In the genomic region with DNA sequence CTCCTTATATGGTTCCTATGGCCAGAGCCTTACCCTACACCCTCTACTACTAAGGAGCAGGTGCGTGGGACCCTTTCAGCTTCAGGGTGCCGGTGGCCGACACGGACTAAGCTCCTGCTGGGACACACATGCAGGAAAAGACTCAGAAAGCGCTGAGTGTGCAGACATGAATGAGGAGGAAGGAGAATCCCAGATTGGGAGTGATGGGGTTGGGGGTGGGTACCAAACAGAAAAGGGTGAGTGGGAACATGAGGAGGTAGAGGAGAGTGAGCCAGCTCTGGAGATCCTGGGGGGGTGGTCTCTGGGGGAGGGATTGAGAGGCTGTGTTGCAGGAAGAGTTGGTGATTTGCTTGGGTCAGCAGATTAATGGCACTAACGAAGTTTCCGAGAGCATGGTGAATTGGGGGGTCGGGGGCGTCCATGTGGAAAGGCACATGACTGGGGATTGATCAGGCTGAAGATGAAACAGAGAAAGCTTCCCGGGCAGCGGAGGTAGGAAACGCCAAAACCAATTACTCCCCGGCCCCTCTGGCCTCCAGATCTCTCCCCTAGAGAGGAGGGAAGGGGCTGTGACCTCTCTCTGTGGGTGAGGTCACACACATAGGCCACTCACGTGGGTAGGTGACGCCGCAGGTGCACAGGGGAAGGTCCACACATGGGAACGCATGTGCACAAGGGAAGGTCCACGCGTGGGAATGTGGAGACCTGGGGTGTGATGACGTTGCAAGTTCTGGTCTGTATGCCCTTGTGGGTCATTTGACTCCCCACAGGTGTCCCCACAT, we compare ENCODE assay signal across 33 cellular contexts.
"Had no signal": no experiment of that assay in that cellular context is flagged by ENCODE, and none has a peak within 500 bp of the region (broad histone marks: within the 10 kb centered on the region; RNA-seq: fewer than 3 reads in every experiment).

No MANE protein-coding gene starts in this region.

- H3K4me1 Mint-ChIP-seq: activated B cell treated with CpG ODN at 0.5 μM for 24 hours had no signal

- H3K4me2 ChIP-seq: PC-9 had no signal

- FAIRE-seq: RCC 7860 had no signal

- H3K9me3 Mint-ChIP-seq: activated B cell treated with CpG ODN at 0.5 μM for 24 hours; activated CD4-positive, alpha-beta memory T cell treated with anti-CD3 and anti-CD28 coated beads for 36 hours; activated naive CD4-positive, alpha-beta T cell treated with anti-CD3 and anti-CD28 coated beads for 36 hours; activated naive CD4-positive, alpha-beta T cell treated with anti-CD3 and anti-CD28 coated beads, Interleukin-2, amount 50 U/mL, for 72 hours; activated T-cell treated with anti-CD3 and anti-CD28 coated beads, Interleukin-2, amount 50 U/mL, for 4 hours; activated T-helper 1 cell treated with anti-CD3 and anti-CD28 coated beads, Interleukin-12 subunit alpha, Interleukin-12 subunit beta, Interleukin-2, Interleukin-4 antibody, amounts not matched to agents 30 ng/mL and 10 ng/mL and 1 ng/mL, durations not matched to agents 14 hours and 24 hours and 36 hours; brain had no signal

- H3K36me3 Mint-ChIP-seq: activated CD4-positive, alpha-beta memory T cell treated with anti-CD3 and anti-CD28 coated beads for 36 hours; activated naive CD4-positive, alpha-beta T cell treated with anti-CD3 and anti-CD28 coated beads, Interleukin-2, amount 50 U/mL, for 72 hours; brain had no signal

- H3K4me3 Mint-ChIP-seq: activated B cell treated with CpG ODN at 0.5 μM for 24 hours; activated CD4-positive, alpha-beta memory T cell treated with anti-CD3 and anti-CD28 coated beads for 36 hours; activated naive CD4-positive, alpha-beta T cell treated with anti-CD3 and anti-CD28 coated beads for 36 hours; activated T-cell treated with anti-CD3 and anti-CD28 coated beads, Interleukin-2, amount 50 U/mL, for 4 hours; activated T-helper 1 cell treated with anti-CD3 and anti-CD28 coated beads, Interleukin-12 subunit alpha, Interleukin-12 subunit beta, Interleukin-2, Interleukin-4 antibody, amounts not matched to agents 30 ng/mL and 10 ng/mL and 1 ng/mL, durations not matched to agents 14 hours and 24 hours and 36 hours; brain had no signal

- H3K4me3 ChIP-seq: adrenal gland, PC-9 had no signal

- H3K27ac Mint-ChIP-seq: activated B cell treated with CpG ODN at 0.5 μM for 24 hours; activated CD4-positive, alpha-beta memory T cell treated with anti-CD3 and anti-CD28 coated beads for 36 hours; activated naive CD4-positive, alpha-beta T cell treated with anti-CD3 and anti-CD28 coated beads for 36 hours; activated naive CD4-positive, alpha-beta T cell treated with anti-CD3 and anti-CD28 coated beads, Interleukin-2, amount 50 U/mL, for 72 hours; activated T-helper 1 cell treated with anti-CD3 and anti-CD28 coated beads, Interleukin-12 subunit alpha, Interleukin-12 subunit beta, Interleukin-2, Interleukin-4 antibody, amounts not matched to agents 30 ng/mL and 10 ng/mL and 1 ng/mL, durations not matched to agents 14 hours and 24 hours and 36 hours had no signal

- H3K36me3 ChIP-seq: adrenal gland had no signal

- H3K27ac ChIP-seq: adrenal gland, PC-9, RWPE1, VCaP had no signal

- H3K27me3 ChIP-seq: adrenal gland had no signal

- H2AFZ ChIP-seq: PC-9 had no signal

- ATAC-seq: activated naive CD4-positive, alpha-beta T cell treated with anti-CD3 and anti-CD28 coated beads, Interleukin-2, amount 50 U/mL, for 72 hours; activated T-cell treated with anti-CD3 and anti-CD28 coated beads, Interleukin-2, amount 50 U/mL, for 4 hours; Right ventricle myocardium inferior had no signal

- H3K9me3 ChIP-seq: adrenal gland had no signal

- DNase-seq: activated B cell treated with CpG ODN at 0.5 μM for 24 hours; activated CD4-positive, alpha-beta memory T cell treated with anti-CD3 and anti-CD28 coated beads for 36 hours; activated CD4-positive, alpha-beta T cell treated with anti-CD3 and anti-CD28 coated beads for 4 hours; activated CD4-positive, alpha-beta T cell treated with anti-CD3 and anti-CD28 coated beads, Interleukin-2, amount 50 U/mL, for 1 hour; activated CD4-positive, CD25-positive, alpha-beta regulatory T cell treated with anti-CD3 and anti-CD28 coated beads, Interleukin-2, amount 50 U/mL, for 72 hours; activated CD8-positive, alpha-beta memory T cell treated with anti-CD3 and anti-CD28 coated beads, Interleukin-2, amount 50 U/mL, for 4 hours; activated gamma-delta T cell treated with Interleukin-2 at 50 U/mL for 16 hours; activated naive CD4-positive, alpha-beta T cell treated with anti-CD3 and anti-CD28 coated beads for 36 hours; activated T-cell treated with anti-CD3 and anti-CD28 coated beads for 4 hours; activated T-cell treated with anti-CD3 and anti-CD28 coated beads, Interleukin-2, amount 50 U/mL, for 4 hours; caudate nucleus; cerebellar nuclear complex; NCI-H1105; NCI-H1417 treated with DMSO at 0.1 percent for 48 hours; NCI-H187 treated with DMSO at 0.1 percent for 48 hours; NCI-H2081 treated with DMSO at 0.1 percent for 48 hours; NCI-H226; NCI-H446 treated with DMSO at 0.1 percent for 48 hours; NCI-H524 treated with DMSO at 0.1 percent for 48 hours; NK-92 treated with Interleukin-12 subunit alpha and Interleukin-12 subunit beta, amount 100 ng/mL, for 24 hours; PC-9; SW 1271; T-helper 1 cell; T-helper 2 cell; T-helper 9 cell had no signal

- H3K4me1 ChIP-seq: adrenal gland had no signal
